2 cellular contexts compared by ENCODE assay signal in genomic region chr1:102318104-102318806, GRCh38.
TF ChIP-seq lines count a peak whose summit lies in the region.

No MANE protein-coding gene starts in this region.

TF ChIP-seq in HepG2, 621 proteins besides CTCF, POLR2A, EP300 and RAD21 (continued from another document):
- peak; percentile 65 for TF ChIP-seq CREB1 (IDR thresholded peaks at IDR 0.05)
- no peak for TF ChIP-seq CREB1 (CRISPR knock-in tag; IDR thresholded peaks at IDR 0.05)
- TF ChIP-seq ZNF264 (CRISPR knock-in tag; IDR thresholded peaks at IDR 0.05) = no peak
- no peak for TF ChIP-seq ZNF512 (CRISPR knock-in tag; IDR thresholded peaks at IDR 0.05)
- TF ChIP-seq ATF7 (IDR thresholded peaks at IDR 0.05) = peak; percentile 71
- TF ChIP-seq ATF7 (CRISPR knock-in tag; IDR thresholded peaks at IDR 0.05) = no peak

TF ChIP-seq in HEK293, 187 proteins besides CTCF, POLR2A, EP300 and RAD21 (continued from another document):
- peak; percentile 71 for TF ChIP-seq ATF2 (tag by site-specific recombination; IDR thresholded peaks at IDR 0.05; ENCODE audit: low read depth)
TF ChIP-seq in HEK293: peak in this region for 1.
